ENCODE assay signal across 8 cellular contexts in genomic region chr11:45899448-45900174, GRCh38. TPM values are rescaled to one million over a fixed set of nuclear protein-coding genes. Genes with fewer than 3 reads are reported as not detected.
DNase-seq lines count a peak whose midpoint lies in the region; ATAC-seq and TF ChIP-seq lines count a peak whose summit lies in the region.

No MANE protein-coding gene starts in this region.

- no peaks in the 10 kb centered on the region for H3K9me3 Mint-ChIP-seq in effector memory CD8-positive, alpha-beta T cell

- DNase-seq in GM10266 (ENCODE audit: extremely low spot score), result peak; percentile 91
- peak; percentile 36 for DNase-seq in NCI-H526 treated with DMSO at 0.1 percent for 48 hours (lab: John Stamatoyannopoulos, UW)
- DNase-seq in activated CD8-positive, alpha-beta memory T cell treated with anti-CD3 and anti-CD28 coated beads for 4 hours (ENCODE audit: low read depth in 2 of 2), result peak; percentile 31 to 40
- DNase-seq in effector memory CD8-positive, alpha-beta T cell, result peak; percentile 69 to 71 (median 70)
- peak; percentile 77 to 80 for DNase-seq in lung microvascular endothelial cell (ENCODE audit: low read depth in 2 of 2)
- DNase-seq in stimulated activated CD4-positive, alpha-beta T cell treated with anti-CD3 and anti-CD28 coated beads, TNF-alpha, amount 100 ng/mL, for 24 hours (ENCODE audit: low read depth in 3 of 3), result peak in 2 of 3 experiments; percentile 33 to 58

- H3K27me3 Mint-ChIP-seq in effector memory CD8-positive, alpha-beta T cell, result peaks cover 11 to 36% of the 10 kb centered on the region in 2 donors

- peaks cover 7 to 12% of the 10 kb centered on the region in 2 donors for H3K4me1 Mint-ChIP-seq in effector memory CD8-positive, alpha-beta T cell (ENCODE audit: low read depth in 2 of 2)

- peak overlapping the region in 1 of 2 donors; percentile 89 for H3K27ac Mint-ChIP-seq in effector memory CD8-positive, alpha-beta T cell

- ATAC-seq in HG03175 (IDR thresholded peaks at IDR 0.05; ENCODE audit: unreplicated experiment) (peak; percentile 59), GM21825 (IDR thresholded peaks at IDR 0.05; ENCODE audit: unreplicated experiment) (no peak)
- ATAC-seq in effector memory CD8-positive, alpha-beta T cell (replicated peaks), result peak; percentile 86

- H3K36me3 Mint-ChIP-seq in effector memory CD8-positive, alpha-beta T cell (ENCODE audit: insufficient read depth), result peaks cover 12% of the 10 kb centered on the region

- H3K4me3 Mint-ChIP-seq in effector memory CD8-positive, alpha-beta T cell, result peak overlapping the region; percentile 70 to 77

- no peak for TF ChIP-seq CTCF in GM10266 (IDR thresholded peaks at IDR 0.05; ENCODE audit: control insufficient read depth, insufficient read depth, low read depth, missing control alignments)

RNA-seq across cellular contexts. Expression of gene FREY1, which starts 7.5 kb away (rescaled TPM):
- 0.44 and 0.99 TPM in 2 replicates for total RNA-seq in lung microvascular endothelial cell

RNA-seq across cellular contexts. Expression of gene MAPK8IP1, which starts 14.2 kb away (rescaled TPM):
- total RNA-seq in lung microvascular endothelial cell, result 0.99 and 1.7 TPM in 2 replicates

RNA-seq across cellular contexts. Expression of gene PEX16, which starts 18.1 kb away (rescaled TPM):
- 31.4 and 32.9 TPM in 2 replicates for total RNA-seq in lung microvascular endothelial cell

RNA-seq across cellular contexts. Expression of gene LARGE2, which starts 22.8 kb away (rescaled TPM):
- total RNA-seq in lung microvascular endothelial cell, result not detected in 2 replicates

RNA-seq across cellular contexts. Expression of gene CRY2, which starts 52.3 kb away (rescaled TPM):
- total RNA-seq in lung microvascular endothelial cell, result 4.4 and 7.1 TPM in 2 replicates

Comparison
In these comparisons a context has a peak if more than half of its experiments do, and no peak if none do; other contexts are left out.
1. DNase-seq: peak in every context shown above with its lines; median percentile 91 in GM10266; 78 in lung microvascular endothelial cell; 70 in effector memory CD8-positive, alpha-beta T cell; 46 in stimulated activated CD4-positive, alpha-beta T cell treated with anti-CD3 and anti-CD28 coated beads, TNF-alpha, amount 100 ng/mL, for 24 hours; 36 in NCI-H526 treated with DMSO at 0.1 percent for 48 hours; 36 in activated CD8-positive, alpha-beta memory T cell treated with anti-CD3 and anti-CD28 coated beads for 4 hours.